In the genomic region with DNA sequence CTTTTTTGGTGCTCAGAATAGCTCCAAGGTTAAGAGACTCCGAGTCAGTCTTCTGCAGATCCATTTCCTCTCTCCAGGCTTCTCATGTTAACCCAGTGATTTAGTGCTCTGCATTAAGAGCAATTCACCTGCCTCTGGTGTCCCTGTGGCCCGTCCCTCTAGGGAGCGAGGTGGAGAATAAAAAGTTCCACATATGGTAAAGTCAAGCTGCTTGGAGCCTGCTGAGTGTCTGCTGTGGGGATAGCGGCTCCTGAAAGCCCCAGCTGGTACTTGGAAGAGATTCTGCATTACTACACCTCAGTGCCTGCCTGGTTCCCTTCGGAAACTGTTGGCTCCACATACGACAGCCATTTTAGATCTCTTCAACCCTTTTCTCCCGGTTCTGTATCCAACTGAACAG, we compare ENCODE assay signal across 21 cellular contexts.
DNase-seq lines count a peak whose midpoint lies in the region; ATAC-seq and TF ChIP-seq lines count a peak whose summit lies in the region.
"Had no signal": no experiment of that assay in that cellular context is flagged by ENCODE, and none has a peak within 500 bp of the region (broad histone marks: within the 10 kb centered on the region; RNA-seq: fewer than 3 reads in every experiment).

No MANE protein-coding gene starts in this region.

- H3K9me3 Mint-ChIP-seq in activated T-helper 2 cell treated with anti-CD3 and anti-CD28 coated beads, Interferon-gamma antibody, Interleukin-2, Interleukin-4, amounts not matched to agents 10 μg/mL and 5 μg/mL and 100 μg/mL, durations not matched to agents 14 hours and 24 hours and 36 hours = no peaks in the 10 kb centered on the region
- H3K9me3 Mint-ChIP-seq: activated T-cell treated with anti-CD3 and anti-CD28 coated beads, Interleukin-2, amount 50 U/mL, for 24 hours had no signal

- no peak overlapping the region for H3K9ac ChIP-seq in Karpas-422 (ENCODE audit: low read length)
- H3K9ac ChIP-seq: GM23248, KMS-11 had no signal

- H3K27me3 ChIP-seq in left ventricle myocardium inferior (ENCODE audit: low read depth) (no peaks in the 10 kb centered on the region), Karpas-422 (ENCODE audit: low read length) (no peaks in the 10 kb centered on the region), esophagus squamous epithelium (no peaks in the 10 kb centered on the region)
- H3K27me3 ChIP-seq: Peyer's patch, SJSA1, upper lobe of right lung had no signal

- peak overlapping the region; percentile 32 for H3K4me3 ChIP-seq in left ventricle myocardium inferior
- H3K4me3 ChIP-seq in Karpas-422 (ENCODE audit: low read length) = no peak overlapping the region
- H3K4me3 ChIP-seq in esophagus squamous epithelium = no peak overlapping the region
- H3K4me3 ChIP-seq: GM23248, Peyer's patch, SJSA1, skin epidermis, upper lobe of right lung had no signal

- ATAC-seq in Right ventricle myocardium inferior (peak; percentile 37), GM18858 (IDR thresholded peaks at IDR 0.05; ENCODE audit: unreplicated experiment) (no peak)
- ATAC-seq: upper lobe of right lung had no signal

- H2AFZ ChIP-seq in Karpas-422 (ENCODE audit: low read length) = no peak overlapping the region
- H2AFZ ChIP-seq: GM23248 had no signal

- H3K4me1 Mint-ChIP-seq in activated T-helper 2 cell treated with anti-CD3 and anti-CD28 coated beads, Interferon-gamma antibody, Interleukin-2, Interleukin-4, amounts not matched to agents 10 μg/mL and 5 μg/mL and 100 μg/mL, durations not matched to agents 14 hours and 24 hours and 36 hours (ENCODE audit: low read depth) = peaks cover 25% of the 10 kb centered on the region

- intact Hi-C loops in Right ventricle myocardium inferior (cut with DNase I) = loop anchor here (5.0 kb wide), 1 partner anchor 179 kb away; no protein-coding TSS in a partner anchor
- intact Hi-C loops in cardiac septum (cut with DNase I) = loop anchor here (5.0 kb wide), 1 partner anchor 179 kb away; no protein-coding TSS in a partner anchor
- intact Hi-C loops in left ventricle myocardium inferior (cut with micrococcal nuclease) = no loop called here
- intact Hi-C loops in activated T-helper 2 cell treated with anti-CD3 and anti-CD28 coated beads, Interferon-gamma antibody, Interleukin-2, Interleukin-4, amounts not matched to agents 10 μg/mL and 5 μg/mL and 100 μg/mL, durations not matched to agents 14 hours and 24 hours and 36 hours (cut with micrococcal nuclease) = no loop called here
- intact Hi-C loops in esophagus squamous epithelium (cut with DNase I) = no loop called here

- WGBS in esophagus squamous epithelium, 2 donors = 75 to 77% methylated on average over 7 of the region's 7 CpGs

- H3K27me3 Mint-ChIP-seq in activated T-helper 2 cell treated with anti-CD3 and anti-CD28 coated beads, Interferon-gamma antibody, Interleukin-2, Interleukin-4, amounts not matched to agents 10 μg/mL and 5 μg/mL and 100 μg/mL, durations not matched to agents 14 hours and 24 hours and 36 hours (ENCODE audit: low read depth) = peaks cover 4% of the 10 kb centered on the region
- H3K27me3 Mint-ChIP-seq: activated T-cell treated with anti-CD3 and anti-CD28 coated beads, Interleukin-2, amount 50 U/mL, for 24 hours had no signal

- no peaks in the 10 kb centered on the region for H3K79me2 ChIP-seq in Karpas-422 (ENCODE audit: low read length)

- H3K9me3 ChIP-seq in left ventricle myocardium inferior (replicated peaks) (no peaks in the 10 kb centered on the region), Karpas-422 (ENCODE audit: low read length) (no peaks in the 10 kb centered on the region), esophagus squamous epithelium (no peaks in the 10 kb centered on the region)
- H3K9me3 ChIP-seq: Peyer's patch, SJSA1, upper lobe of right lung had no signal

- no peaks in the 10 kb centered on the region for H4K20me1 ChIP-seq in Karpas-422 (ENCODE audit: insufficient read depth, low read depth, low read length)

- H3K36me3 ChIP-seq in left ventricle myocardium inferior = no peaks in the 10 kb centered on the region
- no peaks in the 10 kb centered on the region for H3K36me3 ChIP-seq in Karpas-422 (ENCODE audit: insufficient read depth, low read length)
- H3K36me3 ChIP-seq in esophagus squamous epithelium = no peaks in the 10 kb centered on the region
- H3K36me3 ChIP-seq: Peyer's patch, SJSA1, upper lobe of right lung had no signal

- H3K4me3 Mint-ChIP-seq in activated T-helper 2 cell treated with anti-CD3 and anti-CD28 coated beads, Interferon-gamma antibody, Interleukin-2, Interleukin-4, amounts not matched to agents 10 μg/mL and 5 μg/mL and 100 μg/mL, durations not matched to agents 14 hours and 24 hours and 36 hours (ENCODE audit: low read depth) = no peak overlapping the region
- H3K4me3 Mint-ChIP-seq: activated T-cell treated with anti-CD3 and anti-CD28 coated beads, Interleukin-2, amount 50 U/mL, for 24 hours had no signal

- DNase-seq in Right ventricle myocardium inferior (ENCODE audit: missing footprints) (no peak), cardiac septum (ENCODE audit: low spot score) (no peak), NCI-H82 treated with DMSO at 0.1 percent for 48 hours (lab: John Stamatoyannopoulos, UW; ENCODE audit: unreplicated experiment) (peak; percentile 28), left ventricle myocardium inferior (no peak), Karpas-422 (no peak), esophagus squamous epithelium (lab: John Stamatoyannopoulos, UW) (no peak)
- no peak for DNase-seq in activated T-helper 2 cell treated with anti-CD3 and anti-CD28 coated beads, Interferon-gamma antibody, Interleukin-2, Interleukin-4, amounts not matched to agents 10 μg/mL and 5 μg/mL and 100 μg/mL, durations not matched to agents 14 hours and 24 hours and 36 hours (ENCODE audit: low spot score)
- DNase-seq: activated T-cell treated with anti-CD3 and anti-CD28 coated beads, Interleukin-2, amount 50 U/mL, for 24 hours; DMS53; GDM1; GM23248; kidney glomerular epithelial cell; mesenchymal stem cell; NCI-H1694 treated with DMSO at 0.1 percent for 48 hours; nucleus accumbens; Peyer's patch; upper lobe of right lung had no signal

- peak overlapping the region; percentile 56 for H3K27ac ChIP-seq in left ventricle myocardium inferior (replicated peaks)
- H3K27ac ChIP-seq in Karpas-422 (ENCODE audit: low read length) = no peak overlapping the region
- no peak overlapping the region for H3K27ac ChIP-seq in esophagus squamous epithelium
- H3K27ac ChIP-seq: GM23248, KMS-11, Peyer's patch, SJSA1, skin epidermis, upper lobe of right lung had no signal

- H3K27ac Mint-ChIP-seq in activated T-helper 2 cell treated with anti-CD3 and anti-CD28 coated beads, Interferon-gamma antibody, Interleukin-2, Interleukin-4, amounts not matched to agents 10 μg/mL and 5 μg/mL and 100 μg/mL, durations not matched to agents 14 hours and 24 hours and 36 hours = no peak overlapping the region
- H3K27ac Mint-ChIP-seq: activated T-cell treated with anti-CD3 and anti-CD28 coated beads, Interleukin-2, amount 50 U/mL, for 24 hours had no signal

- TF ChIP-seq CTCF in left ventricle myocardium inferior (IDR thresholded peaks at IDR 0.05; ENCODE audit: borderline replicate concordance) (no peak), esophagus squamous epithelium (IDR thresholded peaks at IDR 0.05) (no peak)

- H3K4me2 ChIP-seq in Karpas-422 (ENCODE audit: low read depth, low read length, poor library complexity, severe bottlenecking) = no peak overlapping the region
- H3K4me2 ChIP-seq: KMS-11 had no signal

- H3K4me1 ChIP-seq in left ventricle myocardium inferior (peaks cover 37% of the 10 kb centered on the region), Karpas-422 (ENCODE audit: low read length) (no peaks in the 10 kb centered on the region), esophagus squamous epithelium (peaks cover 4 to 11% (median 5%) of the 10 kb centered on the region in 3 donors)
- H3K4me1 ChIP-seq: Peyer's patch had no signal

- TF ChIP-seq POLR2A in esophagus squamous epithelium (IDR thresholded peaks at IDR 0.05) = no peak

- no peaks in the 10 kb centered on the region for H3K36me3 Mint-ChIP-seq in activated T-helper 2 cell treated with anti-CD3 and anti-CD28 coated beads, Interferon-gamma antibody, Interleukin-2, Interleukin-4, amounts not matched to agents 10 μg/mL and 5 μg/mL and 100 μg/mL, durations not matched to agents 14 hours and 24 hours and 36 hours (ENCODE audit: low read depth)

- no peaks in the 10 kb centered on the region for H3K9me2 ChIP-seq in Karpas-422 (replicated peaks; ENCODE audit: insufficient read depth, low read length)

Comparison
In these comparisons a context has a peak if more than half of its experiments do, and no peak if none do; other contexts are left out.
1. intact Hi-C loops: an anchor here in Right ventricle myocardium inferior (5.0 kb wide) and cardiac septum (5.0 kb wide); none called in left ventricle myocardium inferior, activated T-helper 2 cell treated with anti-CD3 and anti-CD28 coated beads, Interferon-gamma antibody, Interleukin-2, Interleukin-4, amounts not matched to agents 10 μg/mL and 5 μg/mL and 100 μg/mL, durations not matched to agents 14 hours and 24 hours and 36 hours and esophagus squamous epithelium.